In genomic region chr12:114655934-114656697, GRCh38 we compare ENCODE assay signal across 1 cellular context.
TF ChIP-seq lines count a peak whose summit lies in the region.

No MANE protein-coding gene starts in this region.

TF ChIP-seq in HEK293, 187 proteins besides CTCF, POLR2A, EP300 and RAD21 (continued from another document and continues in another):
- TF ChIP-seq ZSCAN18 (tag by site-specific recombination; IDR thresholded peaks at IDR 0.05) (no peak), REST (tag by site-specific recombination; IDR thresholded peaks at IDR 0.05) (no peak), ZNF677 (tag by site-specific recombination; IDR thresholded peaks at IDR 0.05) (no peak), KLF16 (tag by site-specific recombination; IDR thresholded peaks at IDR 0.05) (no peak), ZNF529 (tag by site-specific recombination; IDR thresholded peaks at IDR 0.05; ENCODE audit: insufficient replicate concordance) (no peak), ZBTB20 (tag by site-specific recombination; IDR thresholded peaks at IDR 0.05) (0 out of 2 replicates have a peak, but pooled peaks have one; percentile 17), SCRT2 (tag by site-specific recombination; IDR thresholded peaks at IDR 0.05) (peak; percentile 79), ZNF354C (tag by site-specific recombination; IDR thresholded peaks at IDR 0.05; ENCODE audit: borderline replicate concordance, low read depth) (no peak), ZNF157 (tag by site-specific recombination; IDR thresholded peaks at IDR 0.05) (no peak), SCRT1 (tag by site-specific recombination; IDR thresholded peaks at IDR 0.05; ENCODE audit: borderline replicate concordance) (peak; percentile 72), HOXC10 (CRISPR knock-in tag; IDR thresholded peaks at IDR 0.05) (no peak), ZSCAN30 (tag by site-specific recombination; IDR thresholded peaks at IDR 0.05) (peak; percentile 92), ZNF626 (tag by site-specific recombination; IDR thresholded peaks at IDR 0.05) (no peak), ZNF398 (tag by site-specific recombination; IDR thresholded peaks at IDR 0.05) (no peak), ZNF621 (tag by site-specific recombination; IDR thresholded peaks at IDR 0.05) (no peak), HIC1 (tag by site-specific recombination; IDR thresholded peaks at IDR 0.05) (no peak), SETDB1 (IDR thresholded peaks at IDR 0.05; ENCODE audit: insufficient read length, low read length) (no peak), PATZ1 (tag by site-specific recombination; IDR thresholded peaks at IDR 0.05) (peak; percentile 56; the same call in 1 of the 2 replicates), ZNF645 (tag by site-specific recombination; IDR thresholded peaks at IDR 0.05) (no peak), ZNF629 (tag by site-specific recombination; IDR thresholded peaks at IDR 0.05) (peak; percentile 96), ZNF514 (tag by site-specific recombination; IDR thresholded peaks at IDR 0.05) (no peak), ZNF747 (tag by site-specific recombination; IDR thresholded peaks at IDR 0.05) (no peak), ZNF19 (tag by site-specific recombination; IDR thresholded peaks at IDR 0.05; ENCODE audit: low read depth) (no peak), AEBP2 (tag by site-specific recombination; IDR thresholded peaks at IDR 0.05; ENCODE audit: borderline replicate concordance) (no peak), ZNF18 (tag by site-specific recombination; IDR thresholded peaks at IDR 0.05) (peak; percentile 59; the same call in 1 of the 2 replicates), KLF1 (tag by site-specific recombination; IDR thresholded peaks at IDR 0.05) (no peak), GFI1B (tag by site-specific recombination; IDR thresholded peaks at IDR 0.05) (peak; percentile 55; the same call in 1 of the 2 replicates), ZEB2 (tag by site-specific recombination; IDR thresholded peaks at IDR 0.05) (peak; percentile 87), ZFP41 (tag by site-specific recombination; IDR thresholded peaks at IDR 0.05; ENCODE audit: borderline replicate concordance) (no peak), ZNF624 (tag by site-specific recombination; IDR thresholded peaks at IDR 0.05) (no peak), ZBTB48 (tag by site-specific recombination; IDR thresholded peaks at IDR 0.05) (no peak), KLF7 (tag by site-specific recombination; IDR thresholded peaks at IDR 0.05; ENCODE audit: borderline replicate concordance) (no peak), ELK4 (IDR thresholded peaks at IDR 0.05; ENCODE audit: borderline replicate concordance, low read depth, low read length) (no peak), ZNF302 (tag by site-specific recombination; IDR thresholded peaks at IDR 0.05; ENCODE audit: low read depth) (0 out of 2 replicates have a peak, but pooled peaks have one; percentile 24), ZSCAN23 (tag by site-specific recombination; IDR thresholded peaks at IDR 0.05) (no peak), ZBTB26 (tag by site-specific recombination; optimal IDR thresholded peaks at IDR 0.05) (no peak), ZNF555 (tag by site-specific recombination; conservative IDR thresholded peaks at IDR 0.05) (no peak), EGR2 (tag by site-specific recombination; IDR thresholded peaks at IDR 0.05; ENCODE audit: low read depth) (peak; percentile 42; the same call in 1 of the 2 replicates), ZNF530 (tag by site-specific recombination; IDR thresholded peaks at IDR 0.05; ENCODE audit: low read depth) (no peak), MZF1 (tag by site-specific recombination; IDR thresholded peaks at IDR 0.05; ENCODE audit: borderline replicate concordance) (no peak), ZNF791 (tag by site-specific recombination; IDR thresholded peaks at IDR 0.05) (no peak), ZBTB6 (tag by site-specific recombination; IDR thresholded peaks at IDR 0.05) (no peak), ZNF658 (tag by site-specific recombination; IDR thresholded peaks at IDR 0.05) (no peak), ZNF138 (tag by site-specific recombination; IDR thresholded peaks at IDR 0.05; ENCODE audit: borderline replicate concordance) (no peak)
